29 cellular contexts compared by ENCODE assay signal in the genomic region with DNA sequence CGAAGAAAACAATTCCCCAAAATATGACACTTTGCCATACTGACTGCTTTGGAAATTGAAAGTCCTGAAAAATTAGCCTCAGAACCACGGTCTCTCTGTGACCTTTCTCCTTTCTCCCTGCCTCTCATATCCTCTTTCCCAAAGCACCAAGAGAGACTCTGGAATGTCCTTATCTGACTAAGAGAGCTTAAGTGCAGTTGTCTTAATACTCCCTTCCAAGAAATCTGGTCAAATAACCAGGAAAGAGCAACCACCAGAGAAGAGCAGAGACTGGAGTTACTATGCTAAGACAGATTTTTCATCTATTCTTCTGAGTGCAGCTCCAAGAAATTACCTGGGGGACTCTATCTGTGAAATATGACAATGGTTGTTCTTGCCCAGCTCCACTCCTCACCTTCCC. TPM values are rescaled to one million over a fixed set of nuclear protein-coding genes. Genes with fewer than 3 reads are reported as not detected.
DNase-seq lines count a peak whose midpoint lies in the region; ATAC-seq, FAIRE-seq and TF ChIP-seq lines count a peak whose summit lies in the region.
"Had no signal": no experiment of that assay in that cellular context is flagged by ENCODE, and none has a peak within 500 bp of the region (broad histone marks: within the 10 kb centered on the region; RNA-seq: fewer than 3 reads in every experiment).

No MANE protein-coding gene starts in this region.

- POLR2A ChIA-PET in activated CD8-positive, alpha-beta T cell treated with anti-CD3 and anti-CD28 coated beads for 36 hours (lab: Charles Lee), result interaction anchor here (1.4 to 1.8 kb wide), 2 partner anchors 9 to 244 kb away, joined by 3 to 12 read pairs; partner anchors contain the start of gene BTG1
- POLR2A ChIA-PET in activated CD8-positive, alpha-beta T cell treated with anti-CD3 and anti-CD28 coated beads, Interleukin-2, amount 10 ng/mL, durations not matched to agents 7 days and 5 days (lab: Charles Lee), result interaction anchor here (4.1 kb wide), 1 partner anchor 10 kb away, joined by 23 read pairs; the partner anchor contains the start of gene BTG1

- H3K36me3 ChIP-seq in mesenchymal stem cell (ENCODE audit: control insufficient read depth in 1 of 2, insufficient read depth in 2 of 2, low read depth in 1 of 2, low read length in 2 of 2), result no peaks in the 10 kb centered on the region
- H3K36me3 ChIP-seq: ascending aorta, right lobe of liver, upper lobe of left lung had no signal

- intact Hi-C loops in activated CD8-positive, alpha-beta T cell treated with anti-CD3 and anti-CD28 coated beads for 36 hours (cut with micrococcal nuclease), result no loop called here

- H2BK12ac ChIP-seq in mesenchymal stem cell (ENCODE audit: low read length in 2 of 2), result no peak overlapping the region

- no peak overlapping the region for H4K8ac ChIP-seq in mesenchymal stem cell (ENCODE audit: low read length)

- H3K27ac Mint-ChIP-seq in activated CD8-positive, alpha-beta T cell treated with anti-CD3 and anti-CD28 coated beads for 36 hours, result peak overlapping the region; percentile 7
- H3K27ac Mint-ChIP-seq in activated CD8-positive, alpha-beta T cell treated with anti-CD3 and anti-CD28 coated beads, Interleukin-2, amount 10 ng/mL, durations not matched to agents 7 days and 5 days, result no peak overlapping the region
- peak overlapping the region; percentile 76 for H3K27ac Mint-ChIP-seq in activated naive CD8-positive, alpha-beta T cell
- peak overlapping the region; percentile 92 for H3K27ac Mint-ChIP-seq in stimulated activated naive B cell treated with anti-CD40 and anti-IgM and Interleukin-4, amounts not matched to agents 10 μg/mL and 1 μg/mL and 100 μg/mL, for 72 hours
- H3K27ac Mint-ChIP-seq: activated CD4-positive, alpha-beta memory T cell treated with anti-CD3 and anti-CD28 coated beads, Interleukin-2, amount 10 ng/mL, durations not matched to agents 7 days and 5 days; activated T-helper 2 cell treated with anti-CD3 and anti-CD28 coated beads, Interferon-gamma antibody, Interleukin-2, Interleukin-4, amounts not matched to agents 10 μg/mL and 5 μg/mL and 100 μg/mL, durations not matched to agents 14 hours and 24 hours and 36 hours had no signal

- H3K4me1 ChIP-seq in mesenchymal stem cell (ENCODE audit: control insufficient read depth, insufficient read depth, low read depth, low read length), result no peaks in the 10 kb centered on the region
- H3K4me1 ChIP-seq: ascending aorta, right lobe of liver had no signal

- no peak overlapping the region for H3K18ac ChIP-seq in mesenchymal stem cell (ENCODE audit: low read depth in 1 of 2, low read length in 2 of 2)

- no peak overlapping the region for H3K23ac ChIP-seq in mesenchymal stem cell (ENCODE audit: low read length in 2 of 2)

- no peak overlapping the region for H3K14ac ChIP-seq in mesenchymal stem cell (ENCODE audit: low read length in 2 of 2)

- no peak overlapping the region for H3K27ac ChIP-seq in mesenchymal stem cell (ENCODE audit: low read length, poor library complexity, severe bottlenecking)
- H3K27ac ChIP-seq: 22Rv1, ascending aorta, right lobe of liver, upper lobe of left lung had no signal

- no peak for ATAC-seq in activated CD8-positive, alpha-beta T cell treated with anti-CD3 and anti-CD28 coated beads for 36 hours
- no peak for ATAC-seq in activated CD8-positive, alpha-beta T cell treated with anti-CD3 and anti-CD28 coated beads, Interleukin-2, amount 10 ng/mL, durations not matched to agents 7 days and 5 days
- no peak for ATAC-seq in stimulated activated naive B cell treated with anti-CD40 and anti-IgM and Interleukin-4, amounts not matched to agents 10 μg/mL and 1 μg/mL and 100 μg/mL, for 72 hours (replicated peaks)
- ATAC-seq: left colon, right lobe of liver had no signal

- H3K4me3 ChIP-seq in mesenchymal stem cell (ENCODE audit: insufficient read depth in 1 of 2, low read depth in 1 of 2, low read length in 2 of 2), result no peak overlapping the region
- H3K4me3 ChIP-seq: ascending aorta, right lobe of liver, upper lobe of left lung had no signal

- no peak overlapping the region for H3K9ac ChIP-seq in mesenchymal stem cell (ENCODE audit: low read length)

- H4K91ac ChIP-seq in mesenchymal stem cell (ENCODE audit: low read length), result no peak overlapping the region

- H2BK15ac ChIP-seq in mesenchymal stem cell (ENCODE audit: low read depth, poor library complexity, severe bottlenecking), result no peak overlapping the region

- H3K4me1 Mint-ChIP-seq in activated CD8-positive, alpha-beta T cell treated with anti-CD3 and anti-CD28 coated beads for 36 hours (ENCODE audit: low read depth), result peaks cover 48% of the 10 kb centered on the region
- peaks cover 32% of the 10 kb centered on the region for H3K4me1 Mint-ChIP-seq in activated CD8-positive, alpha-beta T cell treated with anti-CD3 and anti-CD28 coated beads, Interleukin-2, amount 10 ng/mL, durations not matched to agents 7 days and 5 days (ENCODE audit: low read depth)
- peaks cover 57% of the 10 kb centered on the region for H3K4me1 Mint-ChIP-seq in activated naive CD8-positive, alpha-beta T cell (ENCODE audit: low read depth)
- peaks cover 42 to 72% of the 10 kb centered on the region in 2 donors for H3K4me1 Mint-ChIP-seq in stimulated activated naive B cell treated with anti-CD40 and anti-IgM and Interleukin-4, amounts not matched to agents 10 μg/mL and 1 μg/mL and 100 μg/mL, for 72 hours

- no peak for FAIRE-seq in GM12891 (lab: Jason Lieb, UNC)
- FAIRE-seq: colon, D721Med, H1, RCC 7860 had no signal

- no peaks in the 10 kb centered on the region for H3K9me3 ChIP-seq in mesenchymal stem cell (ENCODE audit: control insufficient read depth, low read length)
- H3K9me3 ChIP-seq: ascending aorta, right lobe of liver, upper lobe of left lung had no signal

- no peaks in the 10 kb centered on the region for H3K27me3 ChIP-seq in mesenchymal stem cell (ENCODE audit: control insufficient read depth in 1 of 2, insufficient read depth in 1 of 2, low read length in 2 of 2)
- H3K27me3 ChIP-seq: ascending aorta, right lobe of liver, upper lobe of left lung had no signal

- no peak for DNase-seq in activated CD8-positive, alpha-beta T cell treated with anti-CD3 and anti-CD28 coated beads for 36 hours
- DNase-seq in activated CD8-positive, alpha-beta T cell treated with anti-CD3 and anti-CD28 coated beads, Interleukin-2, amount 10 ng/mL, durations not matched to agents 7 days and 5 days, result no peak
- DNase-seq in mesenchymal stem cell (peak; percentile 15), NCI-H510A treated with DMSO at 0.1 percent for 48 hours (lab: John Stamatoyannopoulos, UW) (no peak), NOMO-1 (lab: John Stamatoyannopoulos, UW; ENCODE audit: unreplicated experiment in 2 of 2) (no peak), GM12891 (ENCODE audit: insufficient read length, low spot score) (no peak)
- no peak for DNase-seq in stimulated activated naive B cell treated with anti-CD40 and anti-IgM and Interleukin-4, amounts not matched to agents 10 μg/mL and 1 μg/mL and 100 μg/mL, for 72 hours
- DNase-seq: activated CD4-positive, alpha-beta memory T cell treated with anti-CD3 and anti-CD28 coated beads, Interleukin-2, amount 10 ng/mL, durations not matched to agents 7 days and 5 days; activated naive CD4-positive, alpha-beta T cell treated with anti-CD3 and anti-CD28 coated beads, Interleukin-2, amount 50 U/mL, for 16 hours; erythroblast; left colon; mammary epithelial cell; NCI-H1105; NCI-H187 treated with DMSO at 0.1 percent for 48 hours; NCI-H2171 treated with DMSO at 0.1 percent for 48 hours; NCI-H526; posterior cingulate gyrus; right lobe of liver; SHP77 treated with DMSO at 0.1 percent for 48 hours; stimulated activated CD4-positive, alpha-beta T cell treated with anti-CD3 and anti-CD28 coated beads, Interleukin-4, amount 100 ng/mL, for 24 hours; upper lobe of left lung had no signal

- H2AFZ ChIP-seq in mesenchymal stem cell (ENCODE audit: low read depth, low read length), result no peak overlapping the region

- H2BK5ac ChIP-seq in mesenchymal stem cell (ENCODE audit: low read depth, low read length, poor library complexity, severe bottlenecking), result no peak overlapping the region

- no peaks in the 10 kb centered on the region for H3K9me3 Mint-ChIP-seq in activated CD8-positive, alpha-beta T cell treated with anti-CD3 and anti-CD28 coated beads for 36 hours
- H3K9me3 Mint-ChIP-seq in activated CD8-positive, alpha-beta T cell treated with anti-CD3 and anti-CD28 coated beads, Interleukin-2, amount 10 ng/mL, durations not matched to agents 7 days and 5 days (ENCODE audit: insufficient read depth), result peaks cover 4% of the 10 kb centered on the region
- H3K9me3 Mint-ChIP-seq in activated naive CD8-positive, alpha-beta T cell (ENCODE audit: low read depth), result peaks cover 6% of the 10 kb centered on the region
- H3K9me3 Mint-ChIP-seq in stimulated activated naive B cell treated with anti-CD40 and anti-IgM and Interleukin-4, amounts not matched to agents 10 μg/mL and 1 μg/mL and 100 μg/mL, for 72 hours, result peaks cover 0 to 2% of the 10 kb centered on the region in 2 donors
- H3K9me3 Mint-ChIP-seq: activated T-helper 2 cell treated with anti-CD3 and anti-CD28 coated beads, Interferon-gamma antibody, Interleukin-2, Interleukin-4, amounts not matched to agents 10 μg/mL and 5 μg/mL and 100 μg/mL, durations not matched to agents 14 hours and 24 hours and 36 hours had no signal

- no peak overlapping the region for H3K4me2 ChIP-seq in mesenchymal stem cell (ENCODE audit: low read length, poor library complexity, severe bottlenecking)

- no peak overlapping the region for H2AK5ac ChIP-seq in mesenchymal stem cell (ENCODE audit: low read length, severe bottlenecking)

- TF ChIP-seq CTCF in activated CD8-positive, alpha-beta T cell treated with anti-CD3 and anti-CD28 coated beads for 36 hours (IDR thresholded peaks at IDR 0.05), result no peak

- TF ChIP-seq POLR2A in GM12891 (IDR thresholded peaks at IDR 0.05; ENCODE audit: low read depth, low read length), result no peak

- H3K79me1 ChIP-seq in mesenchymal stem cell (replicated peaks; ENCODE audit: low read length, poor library complexity, severe bottlenecking), result no peaks in the 10 kb centered on the region

- H2BK120ac ChIP-seq in mesenchymal stem cell (ENCODE audit: low read depth, low read length), result no peak overlapping the region

- CTCF ChIA-PET in activated CD8-positive, alpha-beta T cell treated with anti-CD3 and anti-CD28 coated beads for 36 hours (lab: Charles Lee), result interaction anchor here (1.2 kb wide), 1 partner anchor 10 kb away, joined by 4 read pairs; the partner anchor contains the start of gene BTG1
- CTCF ChIA-PET in activated CD8-positive, alpha-beta T cell treated with anti-CD3 and anti-CD28 coated beads, Interleukin-2, amount 10 ng/mL, durations not matched to agents 7 days and 5 days (lab: Charles Lee), result no interaction called here

- 78% methylated on average over 2 of the region's 2 CpGs for WGBS in mesenchymal stem cell

- peaks cover 13% of the 10 kb centered on the region for H3K36me3 Mint-ChIP-seq in activated CD8-positive, alpha-beta T cell treated with anti-CD3 and anti-CD28 coated beads for 36 hours (ENCODE audit: low read depth)
- H3K36me3 Mint-ChIP-seq in activated CD8-positive, alpha-beta T cell treated with anti-CD3 and anti-CD28 coated beads, Interleukin-2, amount 10 ng/mL, durations not matched to agents 7 days and 5 days (ENCODE audit: low read depth), result peaks cover 19% of the 10 kb centered on the region
- peaks cover 3% of the 10 kb centered on the region for H3K36me3 Mint-ChIP-seq in activated naive CD8-positive, alpha-beta T cell
- peaks cover 15 to 19% of the 10 kb centered on the region in 2 donors for H3K36me3 Mint-ChIP-seq in stimulated activated naive B cell treated with anti-CD40 and anti-IgM and Interleukin-4, amounts not matched to agents 10 μg/mL and 1 μg/mL and 100 μg/mL, for 72 hours

- no peak overlapping the region for H3K4me3 Mint-ChIP-seq in activated CD8-positive, alpha-beta T cell treated with anti-CD3 and anti-CD28 coated beads for 36 hours
- no peak overlapping the region for H3K4me3 Mint-ChIP-seq in activated CD8-positive, alpha-beta T cell treated with anti-CD3 and anti-CD28 coated beads, Interleukin-2, amount 10 ng/mL, durations not matched to agents 7 days and 5 days
- no peak overlapping the region for H3K4me3 Mint-ChIP-seq in activated naive CD8-positive, alpha-beta T cell
- H3K4me3 Mint-ChIP-seq in stimulated activated naive B cell treated with anti-CD40 and anti-IgM and Interleukin-4, amounts not matched to agents 10 μg/mL and 1 μg/mL and 100 μg/mL, for 72 hours, result peak overlapping the region; percentile 83 to 84
- H3K4me3 Mint-ChIP-seq: activated CD4-positive, alpha-beta memory T cell treated with anti-CD3 and anti-CD28 coated beads, Interleukin-2, amount 10 ng/mL, durations not matched to agents 7 days and 5 days had no signal

- H3K4ac ChIP-seq in mesenchymal stem cell (ENCODE audit: low read depth in 1 of 2, low read length in 2 of 2), result no peak overlapping the region

- no peaks in the 10 kb centered on the region for H3K27me3 Mint-ChIP-seq in activated CD8-positive, alpha-beta T cell treated with anti-CD3 and anti-CD28 coated beads for 36 hours
- no peaks in the 10 kb centered on the region for H3K27me3 Mint-ChIP-seq in activated CD8-positive, alpha-beta T cell treated with anti-CD3 and anti-CD28 coated beads, Interleukin-2, amount 10 ng/mL, durations not matched to agents 7 days and 5 days (ENCODE audit: low read depth)
- H3K27me3 Mint-ChIP-seq in activated naive CD8-positive, alpha-beta T cell, result no peaks in the 10 kb centered on the region
- no peaks in the 10 kb centered on the region for H3K27me3 Mint-ChIP-seq in stimulated activated naive B cell treated with anti-CD40 and anti-IgM and Interleukin-4, amounts not matched to agents 10 μg/mL and 1 μg/mL and 100 μg/mL, for 72 hours
- H3K27me3 Mint-ChIP-seq: activated CD4-positive, alpha-beta memory T cell treated with anti-CD3 and anti-CD28 coated beads, Interleukin-2, amount 10 ng/mL, durations not matched to agents 7 days and 5 days had no signal

RNA-seq across cellular contexts. Expression of gene BTG1, which starts 10.5 kb away (rescaled TPM):
- 100 to 1,000 TPM; 197 to 200 TPM for total RNA-seq in activated CD8-positive, alpha-beta T cell treated with anti-CD3 and anti-CD28 coated beads for 36 hours
- 100 to 1,000 TPM; 113 to 118 TPM for total RNA-seq in activated CD8-positive, alpha-beta T cell treated with anti-CD3 and anti-CD28 coated beads, Interleukin-2, amount 10 ng/mL, durations not matched to agents 7 days and 5 days
- polyA plus RNA-seq in mesenchymal stem cell (2013, experiment 1 of 2), result 51.7 TPM
- polyA plus RNA-seq in mesenchymal stem cell (2013, experiment 2 of 2), result 55.6 TPM
- 117 TPM for polyA plus RNA-seq in GM12891 (2012; ENCODE audit: low read depth, missing spikeins)

Comparison
In these comparisons a context has a peak if more than half of its experiments do, and no peak if none do; other contexts are left out.
1. H3K4me3 Mint-ChIP-seq: peak in stimulated activated naive B cell treated with anti-CD40 and anti-IgM and Interleukin-4, amounts not matched to agents 10 μg/mL and 1 μg/mL and 100 μg/mL, for 72 hours (2 of 2); none in activated CD8-positive, alpha-beta T cell treated with anti-CD3 and anti-CD28 coated beads for 36 hours (single experiment), activated CD8-positive, alpha-beta T cell treated with anti-CD3 and anti-CD28 coated beads, Interleukin-2, amount 10 ng/mL, durations not matched to agents 7 days and 5 days (single experiment) and activated naive CD8-positive, alpha-beta T cell (single experiment).